In genomic region chr3:108302570-108302969, GRCh38 we compare ENCODE assay signal across 27 cellular contexts. TPM values are rescaled to one million over a fixed set of nuclear protein-coding genes. Genes with fewer than 3 reads are reported as not detected.
DNase-seq lines count a peak whose midpoint lies in the region; ATAC-seq, FAIRE-seq and TF ChIP-seq lines count a peak whose summit lies in the region.
"Had no signal": no experiment of that assay in that cellular context is flagged by ENCODE, and none has a peak within 500 bp of the region (broad histone marks: within the 10 kb centered on the region; RNA-seq: fewer than 3 reads in every experiment).

No MANE protein-coding gene starts in this region.

- H3K27ac Mint-ChIP-seq in activated T-cell treated with anti-CD3 and anti-CD28 coated beads, Interleukin-2, amount 50 U/mL, for 24 hours = peak overlapping the region; percentile 88
- peak overlapping the region; percentile 84 for H3K27ac Mint-ChIP-seq in activated CD8-positive, alpha-beta T cell treated with anti-CD3 and anti-CD28 coated beads, Interleukin-2, amount 10 ng/mL, durations not matched to agents 7 days and 5 days
- H3K27ac Mint-ChIP-seq: naive B cell had no signal

- H3K9me3 Mint-ChIP-seq in activated T-cell treated with anti-CD3 and anti-CD28 coated beads, Interleukin-2, amount 50 U/mL, for 24 hours = no peaks in the 10 kb centered on the region
- H3K9me3 Mint-ChIP-seq in activated CD8-positive, alpha-beta T cell treated with anti-CD3 and anti-CD28 coated beads, Interleukin-2, amount 10 ng/mL, durations not matched to agents 7 days and 5 days (ENCODE audit: insufficient read depth) = no peaks in the 10 kb centered on the region
- H3K9me3 Mint-ChIP-seq: naive B cell had no signal

- no peaks in the 10 kb centered on the region for H3K36me3 Mint-ChIP-seq in activated T-cell treated with anti-CD3 and anti-CD28 coated beads, Interleukin-2, amount 50 U/mL, for 24 hours (ENCODE audit: low read depth)
- peaks cover 10% of the 10 kb centered on the region for H3K36me3 Mint-ChIP-seq in activated CD8-positive, alpha-beta T cell treated with anti-CD3 and anti-CD28 coated beads, Interleukin-2, amount 10 ng/mL, durations not matched to agents 7 days and 5 days (ENCODE audit: low read depth)
- H3K36me3 Mint-ChIP-seq: naive B cell had no signal

- POLR2A ChIA-PET in activated CD8-positive, alpha-beta T cell treated with anti-CD3 and anti-CD28 coated beads, Interleukin-2, amount 10 ng/mL, durations not matched to agents 7 days and 5 days (lab: Charles Lee) = interaction anchor here (1.3 to 5.5 kb wide), 3 partner anchors 8 to 79 kb away, joined by 4 to 20 read pairs (median 5); partner anchors contain the start of gene IFT57

- FAIRE-seq in kidney (lab: Jason Lieb, UNC) = no peak
- FAIRE-seq: astrocyte had no signal

- peak overlapping the region; percentile 27 to 73 for H3K27ac ChIP-seq in kidney (ENCODE audit: low read depth in 2 of 2, low read length in 2 of 2)
- H3K27ac ChIP-seq in right lobe of liver = no peak overlapping the region
- H3K27ac ChIP-seq: BLaER1 treated with 17β-estradiol and CSF1 and Interleukin-3, amounts not matched to agents 10 nM and 100 nM; dorsolateral prefrontal cortex; heart left ventricle; SJSA1; upper lobe of left lung had no signal

- H3K4me3 Mint-ChIP-seq in activated T-cell treated with anti-CD3 and anti-CD28 coated beads, Interleukin-2, amount 50 U/mL, for 24 hours = peak overlapping the region; percentile 39
- H3K4me3 Mint-ChIP-seq in activated CD8-positive, alpha-beta T cell treated with anti-CD3 and anti-CD28 coated beads, Interleukin-2, amount 10 ng/mL, durations not matched to agents 7 days and 5 days = peak overlapping the region; percentile 27
- H3K4me3 Mint-ChIP-seq: naive B cell had no signal

- H3K4me3 ChIP-seq in kidney (ENCODE audit: low read length in 2 of 2) (peak overlapping the region; percentile 43 to 55), right lobe of liver (no peak overlapping the region)
- H3K4me3 ChIP-seq: BLaER1 treated with 17β-estradiol and CSF1 and Interleukin-3, amounts not matched to agents 10 nM and 100 nM; dorsolateral prefrontal cortex; heart left ventricle; SJSA1; upper lobe of left lung had no signal

- 88% methylated on average over 4 of the region's 4 CpGs for WGBS in right lobe of liver (ENCODE audit: insufficient coverage, low coverage, low lambda C conversion rate, missing lambda C conversion rate)

- TF ChIP-seq CTCF in kidney (IDR thresholded peaks at IDR 0.05; ENCODE audit: borderline replicate concordance, extremely low read depth, insufficient read depth) = no peak
- TF ChIP-seq CTCF in right lobe of liver (IDR thresholded peaks at IDR 0.05) = no peak

- no peak for DNase-seq in activated T-cell treated with anti-CD3 and anti-CD28 coated beads, Interleukin-2, amount 50 U/mL, for 24 hours
- no peak for DNase-seq in activated T-cell treated with anti-CD3 and anti-CD28 coated beads, Interleukin-2, amount 50 U/mL, for 1 hour
- DNase-seq in ELF-1 (ENCODE audit: low read depth, low spot score) = peak; percentile 18
- DNase-seq in activated CD8-positive, alpha-beta T cell treated with anti-CD3 and anti-CD28 coated beads, Interleukin-2, amount 10 ng/mL, durations not matched to agents 7 days and 5 days = no peak
- no peak for DNase-seq in kidney
- DNase-seq in foreskin melanocyte = no peak
- no peak for DNase-seq in right lobe of liver
- DNase-seq in effector CD4-positive, alpha-beta T cell = no peak
- DNase-seq: ACHN; activated gamma-delta T cell; DMS 273 treated with DMSO at 0.1 percent for 48 hours; dorsolateral prefrontal cortex; GDM1; heart left ventricle; KG1; naive B cell; NCI-H146; NCI-H2171; NCI-H524; stimulated activated CD4-positive, alpha-beta T cell treated with anti-CD3 and anti-CD28 coated beads, Interleukin-4, amount 100 ng/mL, for 4 hours; upper lobe of left lung had no signal

- peaks cover 6 to 25% of the 10 kb centered on the region in 2 donors for H3K4me1 ChIP-seq in kidney (ENCODE audit: control insufficient read depth in 1 of 2, insufficient read depth in 1 of 2, low read depth in 1 of 2, low read length in 2 of 2)
- H3K4me1 ChIP-seq in right lobe of liver = peaks cover 0 to 5% (median 2%) of the 10 kb centered on the region in 4 donors

- no peaks in the 10 kb centered on the region for H3K27me3 ChIP-seq in right lobe of liver
- H3K27me3 ChIP-seq: BLaER1 treated with 17β-estradiol and CSF1 and Interleukin-3, amounts not matched to agents 10 nM and 100 nM; dorsolateral prefrontal cortex; heart left ventricle; SJSA1; upper lobe of left lung had no signal

- no peak for TF ChIP-seq POLR2A in right lobe of liver (IDR thresholded peaks at IDR 0.05)

- ATAC-seq in activated CD8-positive, alpha-beta T cell treated with anti-CD3 and anti-CD28 coated beads, Interleukin-2, amount 10 ng/mL, durations not matched to agents 7 days and 5 days = no peak
- no peak for ATAC-seq in right lobe of liver
- ATAC-seq: HCT116, heart left ventricle, left lobe of liver had no signal

- intact Hi-C loops in kidney (cut with DNase I) (no loop called here), right lobe of liver (cut with DNase I) (no loop called here)

- H3K4me1 Mint-ChIP-seq in activated T-cell treated with anti-CD3 and anti-CD28 coated beads, Interleukin-2, amount 50 U/mL, for 24 hours (ENCODE audit: low read depth) = peaks cover 49% of the 10 kb centered on the region
- H3K4me1 Mint-ChIP-seq in activated CD8-positive, alpha-beta T cell treated with anti-CD3 and anti-CD28 coated beads, Interleukin-2, amount 10 ng/mL, durations not matched to agents 7 days and 5 days (ENCODE audit: low read depth) = peaks cover 77% of the 10 kb centered on the region

- H3K9ac ChIP-seq in kidney (ENCODE audit: low read length in 2 of 2) = no peak overlapping the region
- H3K9ac ChIP-seq: BLaER1 treated with 17β-estradiol and CSF1 and Interleukin-3, amounts not matched to agents 10 nM and 100 nM had no signal

- no peaks in the 10 kb centered on the region for H3K9me3 ChIP-seq in kidney (ENCODE audit: control insufficient read depth in 1 of 2, low read length in 2 of 2)
- H3K9me3 ChIP-seq in right lobe of liver = no peaks in the 10 kb centered on the region
- H3K9me3 ChIP-seq: BLaER1 treated with 17β-estradiol and CSF1 and Interleukin-3, amounts not matched to agents 10 nM and 100 nM; heart left ventricle; SJSA1; upper lobe of left lung had no signal

- no peaks in the 10 kb centered on the region for H3K27me3 Mint-ChIP-seq in activated T-cell treated with anti-CD3 and anti-CD28 coated beads, Interleukin-2, amount 50 U/mL, for 24 hours
- H3K27me3 Mint-ChIP-seq in activated CD8-positive, alpha-beta T cell treated with anti-CD3 and anti-CD28 coated beads, Interleukin-2, amount 10 ng/mL, durations not matched to agents 7 days and 5 days (ENCODE audit: low read depth) = no peaks in the 10 kb centered on the region

- CTCF ChIA-PET in activated CD8-positive, alpha-beta T cell treated with anti-CD3 and anti-CD28 coated beads, Interleukin-2, amount 10 ng/mL, durations not matched to agents 7 days and 5 days (lab: Charles Lee) = interaction anchor here (1.2 to 1.7 kb wide), 2 partner anchors 17 to 175 kb away, joined by 3 read pairs; no protein-coding TSS in a partner anchor

- no peaks in the 10 kb centered on the region for H3K36me3 ChIP-seq in kidney (ENCODE audit: control insufficient read depth in 1 of 2, insufficient read depth in 2 of 2, low read length in 2 of 2)
- H3K36me3 ChIP-seq in right lobe of liver = no peaks in the 10 kb centered on the region
- H3K36me3 ChIP-seq: BLaER1 treated with 17β-estradiol and CSF1 and Interleukin-3, amounts not matched to agents 10 nM and 100 nM; heart left ventricle; SJSA1; upper lobe of left lung had no signal

RNA-seq across cellular contexts. Expression of gene HHLA2, which starts 6.2 kb away (rescaled TPM):
- total RNA-seq in activated CD8-positive, alpha-beta T cell treated with anti-CD3 and anti-CD28 coated beads, Interleukin-2, amount 10 ng/mL, durations not matched to agents 7 days and 5 days = 1 to 10 TPM; 3.3 to 3.9 TPM
- total RNA-seq in kidney = 5.1 TPM
- 18.8 TPM for polyA plus RNA-seq in kidney (ENCODE audit: insufficient read depth, low read depth, low replicate concordance)
- not detected for total RNA-seq in right lobe of liver
- total RNA-seq: astrocyte, heart left ventricle, left lobe of liver, osteoblast, SJSA1 had no signal

Comparison
In these comparisons a context has a peak if more than half of its experiments do, and no peak if none do; other contexts are left out.
1. H3K27ac ChIP-seq: peak in kidney (2 of 2); none in right lobe of liver (0 of 3).
2. H3K4me3 ChIP-seq: peak in kidney (2 of 2); none in right lobe of liver (0 of 3).